ENCODE assay signal across 8 cellular contexts in the genomic region with DNA sequence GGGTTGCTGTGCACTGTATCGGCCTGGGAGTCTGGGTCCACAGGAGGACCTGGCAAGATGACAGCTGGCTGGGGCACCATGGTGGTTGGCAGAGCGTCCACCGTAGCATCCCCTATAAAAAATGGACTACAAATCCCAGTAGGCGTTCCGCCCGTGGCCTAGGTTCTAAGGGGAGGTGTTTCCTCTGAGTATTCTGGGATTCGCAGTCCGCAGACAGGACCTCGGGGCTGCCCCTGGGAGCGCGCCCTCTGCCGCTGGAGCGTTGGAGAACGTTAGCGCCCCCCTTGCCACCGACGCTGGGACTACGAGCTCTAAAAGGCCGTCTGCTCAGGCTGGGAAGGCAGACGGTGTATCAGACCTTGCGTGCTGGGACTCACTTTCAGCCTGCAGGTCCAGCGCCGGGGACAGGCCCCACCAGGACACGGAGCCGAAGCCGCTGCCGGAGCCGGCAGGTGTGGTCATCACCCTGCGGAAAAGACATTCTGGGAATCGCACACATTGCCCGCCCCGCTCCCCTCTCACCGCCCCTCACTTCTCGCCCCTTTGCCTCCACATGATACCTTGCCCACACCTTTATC. TPM values are rescaled to one million over a fixed set of nuclear protein-coding genes. Genes with fewer than 3 reads are reported as not detected.
DNase-seq lines count a peak whose midpoint lies in the region; ATAC-seq and TF ChIP-seq lines count a peak whose summit lies in the region.

No MANE protein-coding gene starts in this region.

- peaks cover 17% of the 10 kb centered on the region for H3K4me1 Mint-ChIP-seq in stimulated activated naive CD8-positive, alpha-beta T cell treated with anti-CD3 and anti-CD28 coated beads, Interleukin-15, amount 100 ng/mL, for 72 hours

- no peak overlapping the region for H3K27ac Mint-ChIP-seq in stimulated activated naive CD8-positive, alpha-beta T cell treated with anti-CD3 and anti-CD28 coated beads, Interleukin-15, amount 100 ng/mL, for 72 hours

- H3K27me3 Mint-ChIP-seq in stimulated activated naive CD8-positive, alpha-beta T cell treated with anti-CD3 and anti-CD28 coated beads, Interleukin-15, amount 100 ng/mL, for 72 hours = peaks cover 87% of the 10 kb centered on the region

- TF ChIP-seq CTCF in VCaP (conservative IDR thresholded peaks at IDR 0.05) = peak; percentile 68

- H3K4me3 Mint-ChIP-seq in stimulated activated naive CD8-positive, alpha-beta T cell treated with anti-CD3 and anti-CD28 coated beads, Interleukin-15, amount 100 ng/mL, for 72 hours = peak overlapping the region; percentile 83 to 87

- ATAC-seq in HG02588 (IDR thresholded peaks at IDR 0.05; ENCODE audit: unreplicated experiment) (peak; percentile 14), HG03565 (IDR thresholded peaks at IDR 0.05; ENCODE audit: unreplicated experiment) (no peak)
- peak; percentile 79 for ATAC-seq in stimulated activated naive CD8-positive, alpha-beta T cell treated with anti-CD3 and anti-CD28 coated beads, Interleukin-15, amount 100 ng/mL, for 72 hours

- no peaks in the 10 kb centered on the region for H3K9me3 Mint-ChIP-seq in stimulated activated naive CD8-positive, alpha-beta T cell treated with anti-CD3 and anti-CD28 coated beads, Interleukin-15, amount 100 ng/mL, for 72 hours

- no peak overlapping the region for H3K27ac ChIP-seq in VCaP

- DNase-seq in COR-L47 (lab: John Stamatoyannopoulos, UW) (peak; percentile 76), NCI-H2227 (lab: John Stamatoyannopoulos, UW; ENCODE audit: unreplicated experiment) (peak; percentile 99), lung microvascular endothelial cell (ENCODE audit: low read depth in 2 of 2) (peak; percentile 81 to 90)
- peak; percentile 27 for DNase-seq in effector CD4-positive, alpha-beta T cell
- DNase-seq in stimulated activated naive CD8-positive, alpha-beta T cell treated with anti-CD3 and anti-CD28 coated beads, Interleukin-15, amount 100 ng/mL, for 72 hours = peak; percentile 44 to 59

RNA-seq across cellular contexts. Expression of gene DNAAF3, which starts 0.4 kb away (rescaled TPM):
- 0.22 and 0.40 TPM in 2 replicates for total RNA-seq in lung microvascular endothelial cell

RNA-seq across cellular contexts. Expression of gene TNNI3, which starts 8.5 kb away (rescaled TPM):
- total RNA-seq in lung microvascular endothelial cell = not detected in 2 replicates

RNA-seq across cellular contexts. Expression of gene SYT5, which starts 14.0 kb away (rescaled TPM):
- total RNA-seq in lung microvascular endothelial cell = not detected in 2 replicates

RNA-seq across cellular contexts. Expression of gene TNNT1, which starts 17.0 kb away (rescaled TPM):
- 1.7 TPM in 1 of 2 replicates, not detected in the other for total RNA-seq in lung microvascular endothelial cell

RNA-seq across cellular contexts. Expression of gene PTPRH, which starts 43.3 kb away (rescaled TPM):
- total RNA-seq in lung microvascular endothelial cell = under 0.01 TPM in 2 replicates

Comparison
In these comparisons a context has a peak if more than half of its experiments do, and no peak if none do; other contexts are left out.
1. DNase-seq: peak in every context shown above with its lines; median percentile 99 in NCI-H2227; 86 in lung microvascular endothelial cell; 76 in COR-L47; 52 in stimulated activated naive CD8-positive, alpha-beta T cell treated with anti-CD3 and anti-CD28 coated beads, Interleukin-15, amount 100 ng/mL, for 72 hours; 27 in effector CD4-positive, alpha-beta T cell.